In the genomic region with DNA sequence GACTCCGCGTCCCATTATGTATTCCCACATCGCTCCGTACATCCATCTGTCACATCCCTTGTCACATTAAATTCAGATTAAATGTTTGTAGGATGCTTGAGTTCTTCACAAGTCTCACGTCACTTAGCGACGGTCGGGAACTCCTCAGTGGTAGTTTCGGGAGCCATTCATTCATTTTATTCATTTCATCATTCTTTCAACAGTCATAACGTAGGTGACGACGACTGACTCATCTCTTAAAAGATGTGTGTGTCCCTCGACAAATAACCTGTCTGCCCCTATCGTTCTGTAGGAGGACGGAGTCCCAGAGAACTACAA, we compare ENCODE assay signal across 9 cellular contexts. TPM values are rescaled to one million over a fixed set of nuclear protein-coding genes. Genes with fewer than 3 reads are reported as not detected.
A peak's percentile ranks its signal among the peaks of the same experiment; 100 is the strongest.
DNase-seq lines count a peak whose midpoint lies in the region; ATAC-seq and TF ChIP-seq lines count a peak whose summit lies in the region.
"Had no signal": no experiment of that assay in that cellular context is flagged by ENCODE, and none has a peak within 500 bp of the region (broad histone marks: within the 10 kb centered on the region; RNA-seq: fewer than 3 reads in every experiment).

No MANE protein-coding gene starts in this region.

- peaks cover 0 to 21% (median 12%) of the 10 kb centered on the region in 9 donors for H3K4me1 ChIP-seq in heart right ventricle
- no peaks in the 10 kb centered on the region for H3K4me1 ChIP-seq in aorta (ENCODE audit: control insufficient read depth in 1 of 2, insufficient read depth in 2 of 2, low read length in 2 of 2)

- H3K4me3 Mint-ChIP-seq in MCF 10A (ENCODE audit: unreplicated experiment) (peak overlapping the region; percentile 85), mesothelial cell of epicardium (peak overlapping the region; percentile 91)

- H3K36me3 ChIP-seq in heart right ventricle (peaks cover 0 to 30% (median 14%) of the 10 kb centered on the region in 9 donors), aorta (ENCODE audit: control insufficient read depth in 1 of 2, insufficient read depth in 2 of 2, low read length in 1 of 2) (no peaks in the 10 kb centered on the region)

- no peaks in the 10 kb centered on the region for H3K9me3 ChIP-seq in heart right ventricle
- no peaks in the 10 kb centered on the region for H3K9me3 ChIP-seq in aorta (ENCODE audit: control insufficient read depth, low read length)

- H3K4me1 Mint-ChIP-seq in MCF 10A (ENCODE audit: insufficient read depth, unreplicated experiment) (peaks cover 10% of the 10 kb centered on the region), mesothelial cell of epicardium (peaks cover 14% of the 10 kb centered on the region)

- H3K36me3 Mint-ChIP-seq in MCF 10A (ENCODE audit: insufficient read depth, unreplicated experiment) (peaks cover 38% of the 10 kb centered on the region), mesothelial cell of epicardium (peaks cover 6% of the 10 kb centered on the region)

- H3K27me3 Mint-ChIP-seq in MCF 10A (ENCODE audit: insufficient read depth, unreplicated experiment), result no peaks in the 10 kb centered on the region
- H3K27me3 Mint-ChIP-seq in mesothelial cell of epicardium (ENCODE audit: low read depth), result peaks cover 24% of the 10 kb centered on the region

- H3K27me3 ChIP-seq in heart right ventricle (peaks cover 0 to 10% (median 0%) of the 10 kb centered on the region in 7 donors), aorta (ENCODE audit: control insufficient read depth in 1 of 2, insufficient read depth in 2 of 2, low read length in 1 of 2) (no peaks in the 10 kb centered on the region)

- no peaks in the 10 kb centered on the region for H3K9me3 Mint-ChIP-seq in MCF 10A (ENCODE audit: unreplicated experiment)
- no peaks in the 10 kb centered on the region for H3K9me3 Mint-ChIP-seq in mesothelial cell of epicardium

- intact Hi-C loops in heart right ventricle (cut with DNase I) (loop anchor here in 4 of 10 donors (5.0 to 10.0 kb wide), 2 partner anchors 141 to 143 kb away; a partner anchor contains a TSS), Right ventricle myocardium superior (cut with DNase I) (no loop called here), MCF 10A (cut with micrococcal nuclease) (loop anchor here (1.0 to 10.0 kb wide), 3 partner anchors 144 to 361 kb away; a partner anchor contains a TSS), aorta (cut with DNase I) (no loop called here)

- peak overlapping the region in 3 of 10 donors; percentile 68 to 74 (median 69) for H3K27ac ChIP-seq in heart right ventricle
- no peak overlapping the region for H3K27ac ChIP-seq in aorta (ENCODE audit: low read depth in 1 of 2, low read length in 2 of 2)

- DNase-seq in heart right ventricle (no peak), Right ventricle myocardium superior (no peak), MCF 10A (ENCODE audit: unreplicated experiment) (no peak), mesothelial cell of epicardium (ENCODE audit: low spot score in 2 of 2, unreplicated experiment in 2 of 2) (no peak), aorta (no peak), NAMALWA (ENCODE audit: low spot score) (no peak), NCI-H2171 treated with DMSO at 0.1 percent for 48 hours (lab: John Stamatoyannopoulos, UW) (no peak), cerebellar cortex (ENCODE audit: low spot score) (no peak)

- H3K27ac Mint-ChIP-seq in MCF 10A (ENCODE audit: low read depth, unreplicated experiment), result peak overlapping the region; percentile 30
- peak overlapping the region; percentile 85 for H3K27ac Mint-ChIP-seq in mesothelial cell of epicardium

- CTCF ChIA-PET in MCF 10A (lab: Yijun Ruan, JAX), result interaction anchor here (1.2 to 3.2 kb wide), 3 partner anchors 13 to 141 kb away, joined by 3 to 14 read pairs (median 7); no protein-coding TSS in a partner anchor

- H3K4me3 ChIP-seq in heart right ventricle (peak overlapping the region; percentile 45 to 99 (median 88)), aorta (ENCODE audit: low read length in 2 of 2) (peak overlapping the region; percentile 32 to 71)

- TF ChIP-seq CTCF in heart right ventricle (IDR thresholded peaks at IDR 0.05) (no peak), MCF 10A (IDR thresholded peaks at IDR 0.05; ENCODE audit: unreplicated experiment) (no peak), mesothelial cell of epicardium (IDR thresholded peaks at IDR 0.05; ENCODE audit: unreplicated experiment) (no peak)

- POLR2A ChIA-PET in MCF 10A (lab: Yijun Ruan, JAX), result interaction anchor here (0.7 to 1.6 kb wide), 4 partner anchors 12 to 437 kb away, joined by 3 to 5 read pairs (median 3); no protein-coding TSS in a partner anchor

- ATAC-seq in heart right ventricle, result no peak
- ATAC-seq in Right ventricle myocardium superior (ENCODE audit: poor library complexity), result no peak
- no peak for ATAC-seq in aorta (ENCODE audit: low FRiP score)

- no TSS peak for BruUV-seq in MCF 10A (replicated peaks; lab: Mats Ljungman, UMichigan)

- WGBS in heart right ventricle, 2 donors, result 8 to 15% methylated on average over 15 of the region's 15 CpGs
- 3 to 7% methylated on average over 15 of the region's 15 CpGs for WGBS in aorta, 2 donors

RNA-seq across cellular contexts. Expression of a gene that starts 0.3 kb away (rescaled TPM):
- total RNA-seq in heart right ventricle (10 to 100 TPM; 24.0 to 42.1 (median 27.0) TPM), Right ventricle myocardium superior (26.4 TPM), MCF 10A (2022) (180 and 212 TPM in 2 replicates), mesothelial cell of epicardium (41.8 to 45.7 TPM (median 42.5 TPM) in 3 replicates), aorta (10 to 100 TPM; 32.9 to 33.6 TPM)
- polyA plus RNA-seq in heart right ventricle (10 to 100 TPM; 12.1 to 46.2 TPM), aorta (10 to 100 TPM in 1 of 2 donors, 1 to 10 TPM in 1; 8.6 to 18.0 TPM)

RNA-seq across cellular contexts. Expression of a gene that starts 59.1 kb away (rescaled TPM):
- 1 to 10 TPM in 8 of 10 donors, under 1 TPM in 2; 0.24 to 8.5 (median 3.5) TPM for total RNA-seq in heart right ventricle
- 10 to 100 TPM in 1 of 2 donors, 1 to 10 TPM in 1; 2.6 to 11.6 TPM for polyA plus RNA-seq in heart right ventricle
- total RNA-seq in Right ventricle myocardium superior, result 5.6 TPM
- 0.12 and 0.19 TPM in 2 replicates for total RNA-seq in MCF 10A (2022)
- 5.2 to 6.4 TPM (median 5.7 TPM) in 3 replicates for total RNA-seq in mesothelial cell of epicardium
- total RNA-seq in aorta, result 1 to 10 TPM; 1.1 to 7.4 TPM
- polyA plus RNA-seq in aorta, result 1 to 10 TPM in 1 of 2 donors, under 1 TPM in 1; 0.75 to 2.1 TPM
- total RNA-seq: G401 had no signal
